14 cellular contexts compared by ENCODE assay signal in the genomic region with DNA sequence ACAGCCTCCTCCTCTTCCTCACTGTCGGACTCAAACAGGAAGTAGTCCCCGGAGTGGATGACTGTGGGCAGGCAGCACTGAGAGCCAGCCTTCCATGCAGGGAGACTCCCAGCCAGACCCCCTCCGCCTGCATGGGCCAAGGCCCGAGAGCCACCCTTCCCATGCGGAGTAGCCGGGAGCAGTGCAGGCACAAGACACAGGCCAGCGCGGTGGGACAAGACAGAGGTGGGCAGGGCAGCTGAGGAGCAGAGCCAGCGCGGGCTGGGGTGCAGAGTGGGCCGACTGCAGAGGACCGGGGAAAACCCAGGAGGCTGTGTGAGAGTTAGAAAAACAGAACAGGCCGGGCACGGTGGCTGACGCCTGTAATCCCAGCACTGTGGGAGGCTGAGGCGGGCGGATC. TPM values are rescaled to one million over a fixed set of nuclear protein-coding genes. Genes with fewer than 3 reads are reported as not detected.
DNase-seq lines count a peak whose midpoint lies in the region; ATAC-seq and TF ChIP-seq lines count a peak whose summit lies in the region.
"Had no signal": no experiment of that assay in that cellular context is flagged by ENCODE, and none has a peak within 500 bp of the region (broad histone marks: within the 10 kb centered on the region; RNA-seq: fewer than 3 reads in every experiment).

No MANE protein-coding gene starts in this region.

- DNase-seq in Right ventricle myocardium inferior (ENCODE audit: missing footprints) (peak; percentile 27), heart right ventricle (no peak), RWPE1 (ENCODE audit: low spot score) (no peak), NCI-H82 (lab: John Stamatoyannopoulos, UW) (no peak)
- DNase-seq in stimulated activated effector memory CD8-positive, alpha-beta T cell treated with anti-CD3 and anti-CD28 coated beads, Interleukin-12 subunit alpha, Interleukin-12 subunit beta, amount 100 ng/mL, for 72 hours (ENCODE audit: low spot score in 2 of 2): no peak
- DNase-seq in stimulated activated CD8-positive, alpha-beta memory T cell treated with anti-CD3 and anti-CD28 coated beads, Interleukin-4, amount 100 ng/mL, for 48 hours: no peak
- DNase-seq: CD4-positive, alpha-beta memory T cell; DMS79 treated with DMSO at 0.1 percent for 48 hours; GF-D8 had no signal

- H3K9me3 ChIP-seq in heart right ventricle: no peaks in the 10 kb centered on the region
- H3K9me3 ChIP-seq: A549, BLaER1 had no signal

- intact Hi-C loops in Right ventricle myocardium inferior (cut with DNase I) (no loop called here), heart right ventricle (cut with DNase I) (no loop called here)

- H3K27ac ChIP-seq in heart right ventricle (no peak overlapping the region), RWPE1 (peak overlapping the region; percentile 9; the same call in 1 of the 2 replicates)
- H3K27ac ChIP-seq: 22Rv1, A549, BLaER1 had no signal

- CTCF ChIA-PET in RWPE1 (lab: Yijun Ruan, JAX): interaction anchor here (1.3 kb wide), 1 partner anchor 14 kb away, joined by 6 read pairs; no protein-coding TSS in a partner anchor

- peaks cover 8% of the 10 kb centered on the region for H3K4me1 Mint-ChIP-seq in stimulated activated effector memory CD8-positive, alpha-beta T cell treated with anti-CD3 and anti-CD28 coated beads, Interleukin-12 subunit alpha, Interleukin-12 subunit beta, amount 100 ng/mL, for 72 hours
- H3K4me1 Mint-ChIP-seq: CD14-positive monocyte; CD4-positive, alpha-beta memory T cell; GM23338 had no signal

- no peak for ATAC-seq in Right ventricle myocardium inferior
- no peak for ATAC-seq in heart right ventricle
- no peak for ATAC-seq in stimulated activated effector memory CD8-positive, alpha-beta T cell treated with anti-CD3 and anti-CD28 coated beads, Interleukin-12 subunit alpha, Interleukin-12 subunit beta, amount 100 ng/mL, for 72 hours
- ATAC-seq: A549 had no signal

- TF ChIP-seq CTCF in heart right ventricle (IDR thresholded peaks at IDR 0.05): no peak
- TF ChIP-seq CTCF in RWPE1 (conservative IDR thresholded peaks at IDR 0.05; ENCODE audit: low read depth): no peak

- WGBS in heart right ventricle, 2 donors: 94 to 95% methylated on average over 16 of the region's 17 CpGs

- POLR2A ChIA-PET in RWPE1 (lab: Yijun Ruan, JAX; ENCODE audit: low non-redundant PET): no interaction called here

- H3K27ac Mint-ChIP-seq in stimulated activated effector memory CD8-positive, alpha-beta T cell treated with anti-CD3 and anti-CD28 coated beads, Interleukin-12 subunit alpha, Interleukin-12 subunit beta, amount 100 ng/mL, for 72 hours: peak overlapping the region; percentile 60
- H3K27ac Mint-ChIP-seq: GM23338 had no signal

- H3K4me1 ChIP-seq in heart right ventricle: peaks cover 0 to 8% (median 0%) of the 10 kb centered on the region in 9 donors
- H3K4me1 ChIP-seq: A549 had no signal

- H3K4me3 ChIP-seq in heart right ventricle: no peak overlapping the region
- H3K4me3 ChIP-seq: A549, BLaER1, GM23338 had no signal

- peaks cover 78% of the 10 kb centered on the region for H3K36me3 Mint-ChIP-seq in stimulated activated effector memory CD8-positive, alpha-beta T cell treated with anti-CD3 and anti-CD28 coated beads, Interleukin-12 subunit alpha, Interleukin-12 subunit beta, amount 100 ng/mL, for 72 hours

- no peaks in the 10 kb centered on the region for H3K9me3 Mint-ChIP-seq in stimulated activated effector memory CD8-positive, alpha-beta T cell treated with anti-CD3 and anti-CD28 coated beads, Interleukin-12 subunit alpha, Interleukin-12 subunit beta, amount 100 ng/mL, for 72 hours
- H3K9me3 Mint-ChIP-seq: CD14-positive monocyte; CD4-positive, alpha-beta memory T cell; GM23338 had no signal

- H3K36me3 ChIP-seq in heart right ventricle: peaks cover 0 to 93% (median 21%) of the 10 kb centered on the region in 9 donors

- H3K27me3 ChIP-seq in heart right ventricle: no peaks in the 10 kb centered on the region
- H3K27me3 ChIP-seq: BLaER1 had no signal

- no peak overlapping the region for H3K4me3 Mint-ChIP-seq in stimulated activated effector memory CD8-positive, alpha-beta T cell treated with anti-CD3 and anti-CD28 coated beads, Interleukin-12 subunit alpha, Interleukin-12 subunit beta, amount 100 ng/mL, for 72 hours
- H3K4me3 Mint-ChIP-seq: CD14-positive monocyte; CD4-positive, alpha-beta memory T cell; GM23338 had no signal

RNA-seq across cellular contexts. Expression of a gene that starts 17.6 kb away (rescaled TPM):
- total RNA-seq in Right ventricle myocardium inferior (13.1 TPM), heart right ventricle (10 to 100 TPM; 11.8 to 17.3 (median 13.2) TPM)
- polyA plus RNA-seq in heart right ventricle: 10 to 100 TPM; 22.3 to 22.6 TPM

RNA-seq across cellular contexts. Expression of a gene that starts 17.7 kb away (rescaled TPM):
- 17.0 TPM for total RNA-seq in Right ventricle myocardium inferior
- 10 to 100 TPM; 11.8 to 19.1 (median 14.3) TPM for total RNA-seq in heart right ventricle
- 10 to 100 TPM; 13.0 to 38.0 TPM for polyA plus RNA-seq in heart right ventricle

RNA-seq across cellular contexts. Expression of a gene that starts 37.6 kb away (rescaled TPM):
- total RNA-seq in Right ventricle myocardium inferior: 2.9 TPM
- total RNA-seq in heart right ventricle: 1 to 10 TPM in 7 of 10 donors, under 1 TPM in 3; 0.21 to 8.6 (median 1.1) TPM
- polyA plus RNA-seq in heart right ventricle: 1 to 10 TPM; 2.3 to 4.5 TPM
- polyA plus RNA-seq: A549 had no signal
